ENCODE assay signal across 16 cellular contexts in the genomic region with DNA sequence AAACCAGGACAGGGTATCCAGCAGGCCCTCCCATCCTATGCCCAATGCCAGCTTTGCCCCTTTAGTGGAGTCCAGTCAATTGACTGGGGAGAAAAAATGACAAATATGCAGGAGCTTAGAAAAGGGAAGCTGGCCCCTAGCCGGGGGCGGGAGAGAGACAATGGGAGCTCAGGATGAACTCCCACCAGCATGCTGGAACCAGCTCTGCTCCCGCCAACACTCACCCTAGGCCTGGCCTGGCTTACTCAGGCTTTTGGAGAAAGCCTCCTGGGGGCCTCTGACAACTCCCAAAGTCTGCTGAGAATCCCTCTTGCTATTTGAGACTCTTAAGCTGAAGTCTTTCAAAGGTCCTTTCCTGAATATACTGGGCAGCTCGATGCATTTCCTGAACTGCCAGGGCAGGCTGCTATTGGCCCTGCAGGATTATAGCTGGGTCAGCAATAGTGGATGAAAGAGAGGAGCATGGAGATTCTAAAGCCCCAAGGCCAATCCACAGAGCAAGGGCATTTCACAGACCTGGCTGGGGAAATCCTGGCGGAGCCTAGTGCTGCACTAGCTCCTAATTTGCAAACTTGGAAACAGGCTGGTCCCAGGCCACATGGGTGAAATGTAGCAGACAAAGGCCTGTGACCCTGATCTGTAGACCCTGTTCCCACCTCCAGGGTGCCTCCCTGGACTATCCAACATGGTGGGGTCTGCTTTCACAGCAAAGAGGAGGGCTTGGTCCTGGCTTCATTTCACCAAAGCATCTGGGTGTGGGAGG. TPM values are rescaled to one million over a fixed set of nuclear protein-coding genes. Genes with fewer than 3 reads are reported as not detected.
DNase-seq lines count a peak whose midpoint lies in the region; ATAC-seq and TF ChIP-seq lines count a peak whose summit lies in the region.
"Had no signal": no experiment of that assay in that cellular context is flagged by ENCODE, and none has a peak within 500 bp of the region (broad histone marks: within the 10 kb centered on the region; RNA-seq: fewer than 3 reads in every experiment).

No MANE protein-coding gene starts in this region.

- no peak for TF ChIP-seq RAD21 in Ishikawa (IDR thresholded peaks at IDR 0.05; ENCODE audit: low read depth)

- no peak for TF ChIP-seq CTCF in cardiac fibroblast (IDR thresholded peaks at IDR 0.05; ENCODE audit: low read depth, low read length)

- no peak for TF ChIP-seq EP300 in Ishikawa (IDR thresholded peaks at IDR 0.05; ENCODE audit: borderline replicate concordance)

- DNase-seq in CD1c-positive myeloid dendritic cell (ENCODE audit: extremely low spot score) (peak; percentile 46), cardiac fibroblast (ENCODE audit: low read depth in 2 of 2) (peak; percentile 18 to 51), left lobe of liver (ENCODE audit: low spot score) (no peak), GM03348 (ENCODE audit: low spot score) (no peak), NCI-H345 (lab: John Stamatoyannopoulos, UW) (no peak), NCI-H1436 treated with DMSO at 0.1 percent for 48 hours (lab: John Stamatoyannopoulos, UW) (no peak), glomerular visceral epithelial cell (ENCODE audit: extremely low spot score) (no peak)
- DNase-seq: activated CD4-positive, alpha-beta memory T cell treated with anti-CD3 and anti-CD28 coated beads, Interleukin-2, amount 10 ng/mL, durations not matched to agents 7 days and 5 days; HCEC 1CT; kidney; NCI-H2107; NCI-H82; Right ventricle myocardium superior; stimulated activated CD4-positive, alpha-beta T cell treated with anti-CD3 and anti-CD28 coated beads, Interleukin-12 subunit alpha, Interleukin-12 subunit beta, amount 100 ng/mL, for 4 hours; T1000 had no signal

- no peak overlapping the region for H3K4me3 ChIP-seq in cardiac fibroblast (replicated peaks in 1 of 2; ENCODE audit: low read depth in 2 of 2, low read length in 2 of 2)

- peak; percentile 38 for ATAC-seq in left lobe of liver

TF ChIP-seq in Ishikawa, 13 proteins besides CTCF, POLR2A, EP300 and RAD21:
- TF ChIP-seq, protein P1, sequence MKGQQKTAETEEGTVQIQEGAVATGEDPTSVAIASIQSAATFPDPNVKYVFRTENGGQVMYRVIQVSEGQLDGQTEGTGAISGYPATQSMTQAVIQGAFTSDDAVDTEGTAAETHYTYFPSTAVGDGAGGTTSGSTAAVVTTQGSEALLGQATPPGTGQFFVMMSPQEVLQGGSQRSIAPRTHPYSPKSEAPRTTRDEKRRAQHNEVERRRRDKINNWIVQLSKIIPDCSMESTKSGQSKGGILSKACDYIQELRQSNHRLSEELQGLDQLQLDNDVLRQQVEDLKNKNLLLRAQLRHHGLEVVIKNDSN (IDR thresholded peaks at IDR 0.05), result no peak
- TF ChIP-seq CEBPB (IDR thresholded peaks at IDR 0.05) (no peak), MAX (IDR thresholded peaks at IDR 0.05) (no peak; the same call in 1 of the 2 replicates), YY1 (IDR thresholded peaks at IDR 0.05; ENCODE audit: low read depth) (no peak), CREB1 (IDR thresholded peaks at IDR 0.05; ENCODE audit: low read depth) (no peak), FOXM1 (IDR thresholded peaks at IDR 0.05; ENCODE audit: borderline replicate concordance, low read depth) (no peak), TEAD4 (IDR thresholded peaks at IDR 0.05) (peak; percentile 17; the same call in 1 of the 2 replicates), EGR1 (IDR thresholded peaks at IDR 0.05) (0 out of 2 replicates have a peak, but pooled peaks have one; percentile 28), TCF12 (IDR thresholded peaks at IDR 0.05; ENCODE audit: low read depth) (no peak), NFIC (IDR thresholded peaks at IDR 0.05) (no peak), ZBTB7A (IDR thresholded peaks at IDR 0.05; ENCODE audit: low read depth) (no peak), TAF1 (IDR thresholded peaks at IDR 0.05; ENCODE audit: low read depth) (no peak)
- TF ChIP-seq, protein P2, sequence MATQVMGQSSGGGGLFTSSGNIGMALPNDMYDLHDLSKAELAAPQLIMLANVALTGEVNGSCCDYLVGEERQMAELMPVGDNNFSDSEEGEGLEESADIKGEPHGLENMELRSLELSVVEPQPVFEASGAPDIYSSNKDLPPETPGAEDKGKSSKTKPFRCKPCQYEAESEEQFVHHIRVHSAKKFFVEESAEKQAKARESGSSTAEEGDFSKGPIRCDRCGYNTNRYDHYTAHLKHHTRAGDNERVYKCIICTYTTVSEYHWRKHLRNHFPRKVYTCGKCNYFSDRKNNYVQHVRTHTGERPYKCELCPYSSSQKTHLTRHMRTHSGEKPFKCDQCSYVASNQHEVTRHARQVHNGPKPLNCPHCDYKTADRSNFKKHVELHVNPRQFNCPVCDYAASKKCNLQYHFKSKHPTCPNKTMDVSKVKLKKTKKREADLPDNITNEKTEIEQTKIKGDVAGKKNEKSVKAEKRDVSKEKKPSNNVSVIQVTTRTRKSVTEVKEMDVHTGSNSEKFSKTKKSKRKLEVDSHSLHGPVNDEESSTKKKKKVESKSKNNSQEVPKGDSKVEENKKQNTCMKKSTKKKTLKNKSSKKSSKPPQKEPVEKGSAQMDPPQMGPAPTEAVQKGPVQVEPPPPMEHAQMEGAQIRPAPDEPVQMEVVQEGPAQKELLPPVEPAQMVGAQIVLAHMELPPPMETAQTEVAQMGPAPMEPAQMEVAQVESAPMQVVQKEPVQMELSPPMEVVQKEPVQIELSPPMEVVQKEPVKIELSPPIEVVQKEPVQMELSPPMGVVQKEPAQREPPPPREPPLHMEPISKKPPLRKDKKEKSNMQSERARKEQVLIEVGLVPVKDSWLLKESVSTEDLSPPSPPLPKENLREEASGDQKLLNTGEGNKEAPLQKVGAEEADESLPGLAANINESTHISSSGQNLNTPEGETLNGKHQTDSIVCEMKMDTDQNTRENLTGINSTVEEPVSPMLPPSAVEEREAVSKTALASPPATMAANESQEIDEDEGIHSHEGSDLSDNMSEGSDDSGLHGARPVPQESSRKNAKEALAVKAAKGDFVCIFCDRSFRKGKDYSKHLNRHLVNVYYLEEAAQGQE (IDR thresholded peaks at IDR 0.05; ENCODE audit: low read depth), result no peak

RNA-seq across cellular contexts. Expression of gene CLSTN1, which starts 35.7 kb away (rescaled TPM):
- total RNA-seq in left lobe of liver, result 8.1 TPM

RNA-seq across cellular contexts. Expression of gene CTNNBIP1, which starts 50.6 kb away (rescaled TPM):
- total RNA-seq in left lobe of liver, result 24.2 TPM

Comparison
In these comparisons a context has a peak if more than half of its experiments do, and no peak if none do; other contexts are left out.
1. DNase-seq: peak in CD1c-positive myeloid dendritic cell (single experiment) and cardiac fibroblast (2 of 2); none in left lobe of liver (single experiment), GM03348 (single experiment), NCI-H345 (single experiment), NCI-H1436 treated with DMSO at 0.1 percent for 48 hours (single experiment) and glomerular visceral epithelial cell (single experiment).